Comparison of ENCODE assay signal across 17 cellular contexts in genomic region chr2:234429265-234429664, GRCh38.
DNase-seq lines count a peak whose midpoint lies in the region; ATAC-seq and TF ChIP-seq lines count a peak whose summit lies in the region.
"Had no signal": no experiment of that assay in that cellular context is flagged by ENCODE, and none has a peak within 500 bp of the region (broad histone marks: within the 10 kb centered on the region; RNA-seq: fewer than 3 reads in every experiment).

No MANE protein-coding gene starts in this region.

- no peak overlapping the region for H3K4me3 ChIP-seq in CD4-positive, alpha-beta memory T cell (ENCODE audit: low read length in 2 of 2)
- H3K4me3 ChIP-seq: lower lobe of right lung, smooth muscle cell, suprapubic skin had no signal

- no peaks in the 10 kb centered on the region for H3K9me3 ChIP-seq in CD4-positive, alpha-beta memory T cell (ENCODE audit: control insufficient read depth in 1 of 2, low read length in 2 of 2)
- H3K9me3 ChIP-seq: lower lobe of right lung, suprapubic skin had no signal

- H3K27me3 ChIP-seq in CD4-positive, alpha-beta memory T cell (ENCODE audit: insufficient read depth, low read length): no peaks in the 10 kb centered on the region
- H3K27me3 ChIP-seq: suprapubic skin had no signal

- DNase-seq in CD4-positive, alpha-beta memory T cell: no peak
- DNase-seq in ELF-1 (ENCODE audit: low read depth, low spot score) (peak; percentile 60), naive B cell (no peak), CD14-positive monocyte (ENCODE audit: low spot score) (no peak), kidney tubule cell (ENCODE audit: low spot score) (no peak), activated gamma-delta T cell treated with Interleukin-2 at 50 U/mL for 16 hours (no peak)
- DNase-seq: activated T-cell treated with anti-CD3 and anti-CD28 coated beads, Interleukin-2, amount 50 U/mL, for 1 hour; caudate nucleus; DMS53; effector CD8-positive, alpha-beta T cell; lower lobe of right lung; NCI-H1436; NCI-H526 treated with DMSO at 0.1 percent for 48 hours; stimulated activated CD8-positive, alpha-beta memory T cell treated with anti-CD3 and anti-CD28 coated beads, Interleukin-4, amount 100 ng/mL, for 48 hours had no signal

- peak overlapping the region in 6 of 8 donors; percentile 8 to 60 (median 32) for H3K4me3 Mint-ChIP-seq in CD4-positive, alpha-beta memory T cell
- H3K4me3 Mint-ChIP-seq in activated T-helper 17 cell treated with anti-CD3 and anti-CD28 coated beads, Interleukin-2, amount 50 U/mL, for 72 hours: peak overlapping the region; percentile 5
- H3K4me3 Mint-ChIP-seq in naive B cell (peak overlapping the region in 4 of 8 donors; percentile 9 to 44 (median 29)), CD14-positive monocyte (no peak overlapping the region)

- peak overlapping the region; percentile 95 to 100 (median 100) for H3K27ac Mint-ChIP-seq in CD4-positive, alpha-beta memory T cell
- H3K27ac Mint-ChIP-seq in activated T-helper 17 cell treated with anti-CD3 and anti-CD28 coated beads, Interleukin-2, amount 50 U/mL, for 72 hours: peak overlapping the region; percentile 16
- H3K27ac Mint-ChIP-seq in naive B cell: peak overlapping the region in 5 of 6 donors; percentile 63 to 98 (median 83)
- H3K27ac Mint-ChIP-seq in CD14-positive monocyte: no peak overlapping the region

- H3K4me1 ChIP-seq in CD4-positive, alpha-beta memory T cell (ENCODE audit: insufficient read depth, low read length): peaks cover 74% of the 10 kb centered on the region

- H3K9me3 Mint-ChIP-seq in CD4-positive, alpha-beta memory T cell: no peaks in the 10 kb centered on the region
- no peaks in the 10 kb centered on the region for H3K9me3 Mint-ChIP-seq in activated T-helper 17 cell treated with anti-CD3 and anti-CD28 coated beads, Interleukin-2, amount 50 U/mL, for 72 hours
- peaks cover 0 to 2% (median 0%) of the 10 kb centered on the region in 7 donors for H3K9me3 Mint-ChIP-seq in naive B cell
- peaks cover 0 to 7% (median 0%) of the 10 kb centered on the region in 7 donors for H3K9me3 Mint-ChIP-seq in CD14-positive monocyte

- peak overlapping the region; percentile 88 for H3K27ac ChIP-seq in CD4-positive, alpha-beta memory T cell (ENCODE audit: low read depth, low read length)
- H3K27ac ChIP-seq: lower lobe of right lung, suprapubic skin had no signal

- POLR2A ChIA-PET in CD4-positive, alpha-beta memory T cell (lab: Charles Lee; ENCODE audit: partially characterized antibody): interaction anchor here (0.9 to 16.2 kb wide), 4 partner anchors 27 to 139 kb away, joined by 3 to 743 read pairs (median 290); partner anchors contain the start of gene ARL4C

- no peaks in the 10 kb centered on the region for H3K27me3 Mint-ChIP-seq in CD4-positive, alpha-beta memory T cell
- no peaks in the 10 kb centered on the region for H3K27me3 Mint-ChIP-seq in activated T-helper 17 cell treated with anti-CD3 and anti-CD28 coated beads, Interleukin-2, amount 50 U/mL, for 72 hours
- no peaks in the 10 kb centered on the region for H3K27me3 Mint-ChIP-seq in naive B cell
- H3K27me3 Mint-ChIP-seq in CD14-positive monocyte (ENCODE audit: low read depth in 3 of 3): peaks cover 0 to 5% (median 0%) of the 10 kb centered on the region in 3 donors

- intact Hi-C loops in CD4-positive, alpha-beta memory T cell (cut with micrococcal nuclease): loop anchor here (5.0 to 10.0 kb wide), 3 partner anchors 122 to 434 kb away; no protein-coding TSS in a partner anchor
- intact Hi-C loops in CD14-positive monocyte (cut with micrococcal nuclease): loop anchor here (5.0 to 10.0 kb wide), 4 partner anchors 63 to 137 kb away; partner anchors contain the start of gene ARL4C (in 1 of the 2)

- H3K36me3 Mint-ChIP-seq in CD4-positive, alpha-beta memory T cell: peaks cover 0 to 3% of the 10 kb centered on the region in 2 donors
- H3K36me3 Mint-ChIP-seq in activated T-helper 17 cell treated with anti-CD3 and anti-CD28 coated beads, Interleukin-2, amount 50 U/mL, for 72 hours (ENCODE audit: low read depth): no peaks in the 10 kb centered on the region
- H3K36me3 Mint-ChIP-seq in naive B cell: no peaks in the 10 kb centered on the region
- H3K36me3 Mint-ChIP-seq in CD14-positive monocyte: peaks cover 2% of the 10 kb centered on the region in 2 donors

- ATAC-seq in activated T-helper 17 cell treated with anti-CD3 and anti-CD28 coated beads, Interleukin-2, amount 50 U/mL, for 72 hours (replicated peaks): no peak
- no peak for ATAC-seq in naive B cell (ENCODE audit: low read depth in 2 of 2)
- ATAC-seq: lower lobe of right lung had no signal

- TF ChIP-seq CTCF in CD14-positive monocyte (IDR thresholded peaks at IDR 0.05): no peak

- CTCF ChIA-PET in CD4-positive, alpha-beta memory T cell (lab: Charles Lee; ENCODE audit: partially characterized antibody): interaction anchor here (0.8 to 2.7 kb wide), 4 partner anchors 8 to 139 kb away, joined by 3 to 8 read pairs (median 3); no protein-coding TSS in a partner anchor

- H3K4me1 Mint-ChIP-seq in CD4-positive, alpha-beta memory T cell: peaks cover 58 to 83% (median 71%) of the 10 kb centered on the region in 4 donors
- peaks cover 35% of the 10 kb centered on the region for H3K4me1 Mint-ChIP-seq in activated T-helper 17 cell treated with anti-CD3 and anti-CD28 coated beads, Interleukin-2, amount 50 U/mL, for 72 hours
- H3K4me1 Mint-ChIP-seq in naive B cell (peaks cover 52 to 73% (median 59%) of the 10 kb centered on the region in 3 donors), CD14-positive monocyte (peaks cover 42% of the 10 kb centered on the region)

- H3K36me3 ChIP-seq in CD4-positive, alpha-beta memory T cell (ENCODE audit: insufficient read depth, low read length): no peaks in the 10 kb centered on the region
- H3K36me3 ChIP-seq: lower lobe of right lung, suprapubic skin had no signal

Comparison
In these comparisons a context has a peak if more than half of its experiments do, and no peak if none do; other contexts are left out.
1. H3K27ac Mint-ChIP-seq: peak in CD4-positive, alpha-beta memory T cell (7 of 7), activated T-helper 17 cell treated with anti-CD3 and anti-CD28 coated beads, Interleukin-2, amount 50 U/mL, for 72 hours (single experiment) and naive B cell (5 of 6); none in CD14-positive monocyte (0 of 7).
2. H3K4me3 Mint-ChIP-seq: peak in CD4-positive, alpha-beta memory T cell (6 of 8) and activated T-helper 17 cell treated with anti-CD3 and anti-CD28 coated beads, Interleukin-2, amount 50 U/mL, for 72 hours (single experiment); none in CD14-positive monocyte (0 of 2).